ENCODE assay signal across 15 cellular contexts in genomic region chrX:17549005-17549685, GRCh38.
DNase-seq lines count a peak whose midpoint lies in the region; ATAC-seq lines count a peak whose summit lies in the region.
"Had no signal": no experiment of that assay in that cellular context is flagged by ENCODE, and none has a peak within 500 bp of the region (broad histone marks: within the 10 kb centered on the region; RNA-seq: fewer than 3 reads in every experiment).

No MANE protein-coding gene starts in this region.

- H3K9me3 ChIP-seq in iPS DF 6.9 (ENCODE audit: control insufficient read depth, insufficient read depth, low read length): no peaks in the 10 kb centered on the region

- no peaks in the 10 kb centered on the region for H3K36me3 Mint-ChIP-seq in activated CD8-positive, alpha-beta memory T cell treated with anti-CD3 and anti-CD28 coated beads, Interleukin-2, amount 10 ng/mL, durations not matched to agents 7 days and 5 days
- H3K36me3 Mint-ChIP-seq in stimulated activated effector memory CD8-positive, alpha-beta T cell treated with anti-CD3 and anti-CD28 coated beads, Interleukin-12 subunit alpha, Interleukin-12 subunit beta, amount 100 ng/mL, for 72 hours: no peaks in the 10 kb centered on the region
- H3K36me3 Mint-ChIP-seq: memory B cell had no signal

- H3K4me3 Mint-ChIP-seq in activated CD8-positive, alpha-beta memory T cell treated with anti-CD3 and anti-CD28 coated beads, Interleukin-2, amount 10 ng/mL, durations not matched to agents 7 days and 5 days: no peak overlapping the region
- H3K4me3 Mint-ChIP-seq in stimulated activated effector memory CD8-positive, alpha-beta T cell treated with anti-CD3 and anti-CD28 coated beads, Interleukin-12 subunit alpha, Interleukin-12 subunit beta, amount 100 ng/mL, for 72 hours: peak overlapping the region; percentile 39
- H3K4me3 Mint-ChIP-seq: memory B cell had no signal

- CTCF ChIA-PET in activated CD8-positive, alpha-beta memory T cell treated with anti-CD3 and anti-CD28 coated beads, Interleukin-2, amount 10 ng/mL, durations not matched to agents 7 days and 5 days (lab: Charles Lee): no interaction called here

- H3K27ac Mint-ChIP-seq in activated CD8-positive, alpha-beta memory T cell treated with anti-CD3 and anti-CD28 coated beads, Interleukin-2, amount 10 ng/mL, durations not matched to agents 7 days and 5 days: no peak overlapping the region
- no peak overlapping the region for H3K27ac Mint-ChIP-seq in stimulated activated effector memory CD8-positive, alpha-beta T cell treated with anti-CD3 and anti-CD28 coated beads, Interleukin-12 subunit alpha, Interleukin-12 subunit beta, amount 100 ng/mL, for 72 hours
- H3K27ac Mint-ChIP-seq: memory B cell had no signal

- peaks cover 9% of the 10 kb centered on the region for H3K4me1 Mint-ChIP-seq in activated CD8-positive, alpha-beta memory T cell treated with anti-CD3 and anti-CD28 coated beads, Interleukin-2, amount 10 ng/mL, durations not matched to agents 7 days and 5 days
- peaks cover 6% of the 10 kb centered on the region for H3K4me1 Mint-ChIP-seq in stimulated activated effector memory CD8-positive, alpha-beta T cell treated with anti-CD3 and anti-CD28 coated beads, Interleukin-12 subunit alpha, Interleukin-12 subunit beta, amount 100 ng/mL, for 72 hours
- H3K4me1 Mint-ChIP-seq: memory B cell had no signal

- H3K9me3 Mint-ChIP-seq in activated CD8-positive, alpha-beta memory T cell treated with anti-CD3 and anti-CD28 coated beads, Interleukin-2, amount 10 ng/mL, durations not matched to agents 7 days and 5 days (ENCODE audit: low read depth): no peaks in the 10 kb centered on the region
- no peaks in the 10 kb centered on the region for H3K9me3 Mint-ChIP-seq in stimulated activated effector memory CD8-positive, alpha-beta T cell treated with anti-CD3 and anti-CD28 coated beads, Interleukin-12 subunit alpha, Interleukin-12 subunit beta, amount 100 ng/mL, for 72 hours
- H3K9me3 Mint-ChIP-seq: memory B cell had no signal

- no peaks in the 10 kb centered on the region for H3K27me3 ChIP-seq in iPS DF 6.9 (ENCODE audit: control insufficient read depth, insufficient read depth, low read length)

- H3K4me1 ChIP-seq in iPS DF 6.9 (ENCODE audit: control insufficient read depth, insufficient read depth, low read length): peaks cover 8% of the 10 kb centered on the region

- no peak for ATAC-seq in activated CD8-positive, alpha-beta memory T cell treated with anti-CD3 and anti-CD28 coated beads, Interleukin-2, amount 10 ng/mL, durations not matched to agents 7 days and 5 days
- peak; percentile 51 for ATAC-seq in stimulated activated effector memory CD8-positive, alpha-beta T cell treated with anti-CD3 and anti-CD28 coated beads, Interleukin-12 subunit alpha, Interleukin-12 subunit beta, amount 100 ng/mL, for 72 hours
- ATAC-seq in HG02610 (IDR thresholded peaks at IDR 0.05; ENCODE audit: unreplicated experiment) (no peak), GM21786 (IDR thresholded peaks at IDR 0.05; ENCODE audit: unreplicated experiment) (no peak)

- H3K27me3 Mint-ChIP-seq in activated CD8-positive, alpha-beta memory T cell treated with anti-CD3 and anti-CD28 coated beads, Interleukin-2, amount 10 ng/mL, durations not matched to agents 7 days and 5 days: no peaks in the 10 kb centered on the region
- H3K27me3 Mint-ChIP-seq: memory B cell had no signal

- H3K27ac ChIP-seq in iPS DF 6.9 (ENCODE audit: low read length): peak overlapping the region; percentile 73

- peak; percentile 41 for DNase-seq in activated CD8-positive, alpha-beta memory T cell treated with anti-CD3 and anti-CD28 coated beads, Interleukin-2, amount 10 ng/mL, durations not matched to agents 7 days and 5 days
- DNase-seq in activated CD8-positive, alpha-beta memory T cell treated with anti-CD3 and anti-CD28 coated beads, Interleukin-2, amount 50 U/mL, for 4 hours: no peak
- peak; percentile 23 for DNase-seq in NCI-H2227 treated with DMSO at 0.1 percent for 48 hours (lab: John Stamatoyannopoulos, UW)
- no peak for DNase-seq in iPS DF 6.9 (ENCODE audit: low read depth, low spot score)
- no peak for DNase-seq in stimulated activated effector memory CD8-positive, alpha-beta T cell treated with anti-CD3 and anti-CD28 coated beads, Interleukin-12 subunit alpha, Interleukin-12 subunit beta, amount 100 ng/mL, for 72 hours (ENCODE audit: low spot score in 2 of 2)
- no peak for DNase-seq in G401 (ENCODE audit: low spot score)
- DNase-seq: activated T-cell treated with anti-CD3 and anti-CD28 coated beads, Interleukin-2, amount 50 U/mL, for 1 hour; amniotic stem cell; KG1; NCI-H2029; OCI-M1; trophoblast cell had no signal

- WGBS in iPS DF 6.9 (ENCODE audit: insufficient coverage, insufficient read length): no CpG with 5 or more reads among the region's 6 CpGs

- no peaks in the 10 kb centered on the region for H3K36me3 ChIP-seq in iPS DF 6.9 (ENCODE audit: control insufficient read depth, insufficient read depth, low read length)

- H3K4me3 ChIP-seq in iPS DF 6.9 (ENCODE audit: low read length): no peak overlapping the region

- in situ Hi-C loops in G401 (cut with HindIII; ENCODE audit: low sequenced_read_pairs): no loop called here

Comparison
In these comparisons a context has a peak if more than half of its experiments do, and no peak if none do; other contexts are left out.
1. DNase-seq: peak in activated CD8-positive, alpha-beta memory T cell treated with anti-CD3 and anti-CD28 coated beads, Interleukin-2, amount 10 ng/mL, durations not matched to agents 7 days and 5 days (single experiment) and NCI-H2227 treated with DMSO at 0.1 percent for 48 hours (single experiment); none in activated CD8-positive, alpha-beta memory T cell treated with anti-CD3 and anti-CD28 coated beads, Interleukin-2, amount 50 U/mL, for 4 hours (single experiment), iPS DF 6.9 (single experiment), stimulated activated effector memory CD8-positive, alpha-beta T cell treated with anti-CD3 and anti-CD28 coated beads, Interleukin-12 subunit alpha, Interleukin-12 subunit beta, amount 100 ng/mL, for 72 hours (0 of 2) and G401 (single experiment).